ENCODE assay signal across 9 cellular contexts in genomic region chr12:113479578-113480335, GRCh38. TPM values are rescaled to one million over a fixed set of nuclear protein-coding genes. Genes with fewer than 3 reads are reported as not detected.
DNase-seq lines count a peak whose midpoint lies in the region; ATAC-seq and TF ChIP-seq lines count a peak whose summit lies in the region.
"Had no signal": no experiment of that assay in that cellular context is flagged by ENCODE, and none has a peak within 500 bp of the region (broad histone marks: within the 10 kb centered on the region; RNA-seq: fewer than 3 reads in every experiment).

No MANE protein-coding gene starts in this region.

- H3K27me3 Mint-ChIP-seq in activated naive CD4-positive, alpha-beta T cell treated with anti-CD3 and anti-CD28 coated beads for 36 hours (ENCODE audit: low read depth), result peaks cover 74% of the 10 kb centered on the region
- H3K27me3 Mint-ChIP-seq in type B pancreatic cell, result peaks cover 93% of the 10 kb centered on the region

- H3K36me3 Mint-ChIP-seq in activated naive CD4-positive, alpha-beta T cell treated with anti-CD3 and anti-CD28 coated beads for 36 hours (ENCODE audit: low read depth), result no peaks in the 10 kb centered on the region
- H3K36me3 Mint-ChIP-seq in type B pancreatic cell, result no peaks in the 10 kb centered on the region

- H3K27me3 ChIP-seq in cardiac muscle cell, result peaks cover 100% of the 10 kb centered on the region
- H3K27me3 ChIP-seq in iPS-20b (ENCODE audit: insufficient read depth, low read length), result peaks cover 96% of the 10 kb centered on the region

- peak overlapping the region; percentile 36 for H3K27ac Mint-ChIP-seq in activated naive CD4-positive, alpha-beta T cell treated with anti-CD3 and anti-CD28 coated beads for 36 hours
- H3K27ac Mint-ChIP-seq in type B pancreatic cell, result no peak overlapping the region

- H3K36me3 ChIP-seq in cardiac muscle cell, result no peaks in the 10 kb centered on the region
- H3K36me3 ChIP-seq in iPS-20b (ENCODE audit: insufficient read depth, low read depth, low read length), result no peaks in the 10 kb centered on the region

- H3K9me3 Mint-ChIP-seq in activated naive CD4-positive, alpha-beta T cell treated with anti-CD3 and anti-CD28 coated beads for 36 hours, result no peaks in the 10 kb centered on the region
- no peaks in the 10 kb centered on the region for H3K9me3 Mint-ChIP-seq in type B pancreatic cell

- H3K4me3 ChIP-seq in cardiac muscle cell, result no peak overlapping the region
- H3K4me3 ChIP-seq in iPS-20b (ENCODE audit: low read length), result peak overlapping the region; percentile 62

- TF ChIP-seq CTCF in cardiac muscle cell (IDR thresholded peaks at IDR 0.05; ENCODE audit: low read depth, low read length), result no peak
- no peak for TF ChIP-seq CTCF in type B pancreatic cell (conservative IDR thresholded peaks at IDR 0.05)

- intact Hi-C loops in Right ventricle myocardium inferior (cut with DNase I), result no loop called here
- intact Hi-C loops in activated naive CD4-positive, alpha-beta T cell treated with anti-CD3 and anti-CD28 coated beads for 36 hours (cut with micrococcal nuclease), result loop anchor here (2.0 to 10.0 kb wide), 3 partner anchors 13 to 1205 kb away; partner anchors contain the start of gene TBX3

- H3K9me3 ChIP-seq in cardiac muscle cell (ENCODE audit: low read depth) (no peaks in the 10 kb centered on the region), iPS-20b (ENCODE audit: insufficient read depth, low read depth, low read length) (no peaks in the 10 kb centered on the region; the same call in 1 of the 2 replicates)

- DNase-seq in cardiac muscle cell (ENCODE audit: low read depth in 1 of 2, low spot score in 1 of 2) (peak; percentile 57 to 91), Right ventricle myocardium inferior (ENCODE audit: missing footprints) (no peak), type B pancreatic cell (ENCODE audit: extremely low spot score, unreplicated experiment) (peak; percentile 84), NCI-H1436 treated with DMSO at 0.1 percent for 48 hours (lab: John Stamatoyannopoulos, UW) (no peak)
- peak; percentile 60 for DNase-seq in activated naive CD4-positive, alpha-beta T cell treated with anti-CD3 and anti-CD28 coated beads for 36 hours
- DNase-seq: NCI-H446 treated with DMSO at 0.1 percent for 48 hours had no signal

- no peak overlapping the region for H3K4me3 Mint-ChIP-seq in activated naive CD4-positive, alpha-beta T cell treated with anti-CD3 and anti-CD28 coated beads for 36 hours
- H3K4me3 Mint-ChIP-seq in type B pancreatic cell, result no peak overlapping the region

- H3K4me1 ChIP-seq in cardiac muscle cell (ENCODE audit: low read depth) (peaks cover 7% of the 10 kb centered on the region), iPS-20b (ENCODE audit: insufficient read depth, low read length) (peaks cover 34% of the 10 kb centered on the region)

- no peak overlapping the region for H3K27ac ChIP-seq in cardiac muscle cell
- H3K27ac ChIP-seq in iPS-20b (ENCODE audit: low read length), result no peak overlapping the region

- no peak for ATAC-seq in Right ventricle myocardium inferior
- ATAC-seq in HG02759 (IDR thresholded peaks at IDR 0.05; ENCODE audit: unreplicated experiment), result no peak
- no peak for ATAC-seq in GM18498 (IDR thresholded peaks at IDR 0.05; ENCODE audit: unreplicated experiment)

- H3K4me1 Mint-ChIP-seq in activated naive CD4-positive, alpha-beta T cell treated with anti-CD3 and anti-CD28 coated beads for 36 hours (ENCODE audit: low read depth), result no peaks in the 10 kb centered on the region
- no peaks in the 10 kb centered on the region for H3K4me1 Mint-ChIP-seq in type B pancreatic cell (ENCODE audit: unreplicated experiment)

- no peak overlapping the region for H3K9ac ChIP-seq in iPS-20b (ENCODE audit: low read depth, low read length)

- CTCF ChIA-PET in activated naive CD4-positive, alpha-beta T cell treated with anti-CD3 and anti-CD28 coated beads for 36 hours (lab: Charles Lee), result interaction anchor here (0.6 to 1.6 kb wide), 3 partner anchors 18 to 243 kb away, joined by 3 to 4 read pairs (median 3); no protein-coding TSS in a partner anchor

RNA-seq across cellular contexts. Expression of gene LHX5, which starts 8.1 kb away (rescaled TPM):
- not detected in 2 replicates for total RNA-seq in cardiac muscle cell
- polyA plus RNA-seq in cardiac muscle cell, result not detected in 2 replicates
- not detected for total RNA-seq in Right ventricle myocardium inferior
- total RNA-seq in activated naive CD4-positive, alpha-beta T cell treated with anti-CD3 and anti-CD28 coated beads for 36 hours, result not detected
- 0.12 TPM in 1 of 2 replicates, not detected in the other for total RNA-seq in type B pancreatic cell (ENCODE audit: low replicate concordance)

RNA-seq across cellular contexts. Expression of gene SDSL, which starts 57.6 kb away (rescaled TPM):
- 4.5 and 14.6 TPM in 2 replicates for total RNA-seq in cardiac muscle cell
- 13.2 and 23.1 TPM in 2 replicates for polyA plus RNA-seq in cardiac muscle cell
- total RNA-seq in Right ventricle myocardium inferior, result 8.5 TPM
- total RNA-seq in activated naive CD4-positive, alpha-beta T cell treated with anti-CD3 and anti-CD28 coated beads for 36 hours, result not detected
- total RNA-seq in type B pancreatic cell (ENCODE audit: low replicate concordance), result 4.5 and 5.3 TPM in 2 replicates

Comparison
In these comparisons a context has a peak if more than half of its experiments do, and no peak if none do; other contexts are left out.
1. DNase-seq: peak in cardiac muscle cell (2 of 2), activated naive CD4-positive, alpha-beta T cell treated with anti-CD3 and anti-CD28 coated beads for 36 hours (single experiment) and type B pancreatic cell (single experiment); none in Right ventricle myocardium inferior (single experiment) and NCI-H1436 treated with DMSO at 0.1 percent for 48 hours (single experiment).